9 cellular contexts compared by ENCODE assay signal in genomic region chr16:1048442-1049112, GRCh38. TPM values are rescaled to one million over a fixed set of nuclear protein-coding genes. Genes with fewer than 3 reads are reported as not detected.
DNase-seq lines count a peak whose midpoint lies in the region; ATAC-seq, FAIRE-seq and TF ChIP-seq lines count a peak whose summit lies in the region.
"Had no signal": no experiment of that assay in that cellular context is flagged by ENCODE, and none has a peak within 500 bp of the region (broad histone marks: within the 10 kb centered on the region; RNA-seq: fewer than 3 reads in every experiment).

No MANE protein-coding gene starts in this region.

- no peaks in the 10 kb centered on the region for H3K9me3 ChIP-seq in ascending aorta

- DNase-seq in AG08396 (ENCODE audit: low spot score): peak; percentile 79
- DNase-seq in GM12891 (ENCODE audit: insufficient read length, low spot score): peak; percentile 74
- peak; percentile 34 for DNase-seq in activated naive CD4-positive, alpha-beta T cell treated with anti-CD3 and anti-CD28 coated beads, Interleukin-2, amount 50 U/mL, for 16 hours
- peak; percentile 13 for DNase-seq in kidney tubule cell (ENCODE audit: low spot score)
- DNase-seq in immature natural killer cell: no peak
- no peak for DNase-seq in ascending aorta (ENCODE audit: low spot score in 2 of 2)
- no peak for DNase-seq in 8988T

- no peak overlapping the region for H3K4me3 Mint-ChIP-seq in immature natural killer cell

- ATAC-seq in HG02588 (IDR thresholded peaks at IDR 0.05; ENCODE audit: unreplicated experiment): no peak

- no peak overlapping the region for H3K4me3 ChIP-seq in ascending aorta

- intact Hi-C loops in ascending aorta (cut with DNase I): no loop called here

- no peaks in the 10 kb centered on the region for H3K36me3 Mint-ChIP-seq in immature natural killer cell

- H3K27ac ChIP-seq in ascending aorta: no peak overlapping the region

- H3K4me1 Mint-ChIP-seq in immature natural killer cell: no peaks in the 10 kb centered on the region

- H3K27me3 ChIP-seq in ascending aorta: no peaks in the 10 kb centered on the region

- no peaks in the 10 kb centered on the region for H3K9me3 Mint-ChIP-seq in immature natural killer cell

- FAIRE-seq in GM12891 (lab: Jason Lieb, UNC): no peak
- FAIRE-seq: keratinocyte had no signal

- no peaks in the 10 kb centered on the region for H3K27me3 Mint-ChIP-seq in immature natural killer cell (ENCODE audit: low read depth in 3 of 3)

- H3K36me3 ChIP-seq in ascending aorta: no peaks in the 10 kb centered on the region

- no peak for TF ChIP-seq CTCF in ascending aorta (IDR thresholded peaks at IDR 0.05)

- no peak overlapping the region for H3K27ac Mint-ChIP-seq in immature natural killer cell

- TF ChIP-seq POLR2A in GM12891 (IDR thresholded peaks at IDR 0.05; ENCODE audit: low read depth, low read length): no peak

- H3K4me1 ChIP-seq in ascending aorta: no peaks in the 10 kb centered on the region

TF ChIP-seq in GM12891, 5 proteins besides CTCF, POLR2A, EP300 and RAD21:
- TF ChIP-seq SPI1 (IDR thresholded peaks at IDR 0.05; ENCODE audit: low read depth, low read length) (no peak), POLR2AphosphoS5 (IDR thresholded peaks at IDR 0.05; ENCODE audit: low read depth, low read length) (no peak), POU2F2 (IDR thresholded peaks at IDR 0.05; ENCODE audit: low read depth, low read length) (no peak), PAX5 (IDR thresholded peaks at IDR 0.05; ENCODE audit: insufficient read depth, low read length, severe bottlenecking) (no peak)

RNA-seq across cellular contexts. Expression of gene SSTR5, which starts 24.0 kb away (rescaled TPM):
- polyA plus RNA-seq in GM12891 (2012; ENCODE audit: low read depth, missing spikeins): 0.21 TPM
- not detected for polyA plus RNA-seq in immature natural killer cell
- total RNA-seq in ascending aorta: not detected
- polyA plus RNA-seq: keratinocyte had no signal

RNA-seq across cellular contexts. Expression of gene C1QTNF8, which starts 47.5 kb away (rescaled TPM):
- not detected for polyA plus RNA-seq in GM12891 (2012; ENCODE audit: low read depth, missing spikeins)
- polyA plus RNA-seq in immature natural killer cell: not detected
- not detected for total RNA-seq in ascending aorta
- polyA plus RNA-seq: keratinocyte had no signal

Comparison
In these comparisons a context has a peak if more than half of its experiments do, and no peak if none do; other contexts are left out.
1. DNase-seq: peak in AG08396 (single experiment), GM12891 (single experiment), activated naive CD4-positive, alpha-beta T cell treated with anti-CD3 and anti-CD28 coated beads, Interleukin-2, amount 50 U/mL, for 16 hours (single experiment) and kidney tubule cell (single experiment); none in immature natural killer cell (0 of 3), ascending aorta (0 of 2) and 8988T (single experiment).